ENCODE assay signal across 29 cellular contexts in the genomic region with DNA sequence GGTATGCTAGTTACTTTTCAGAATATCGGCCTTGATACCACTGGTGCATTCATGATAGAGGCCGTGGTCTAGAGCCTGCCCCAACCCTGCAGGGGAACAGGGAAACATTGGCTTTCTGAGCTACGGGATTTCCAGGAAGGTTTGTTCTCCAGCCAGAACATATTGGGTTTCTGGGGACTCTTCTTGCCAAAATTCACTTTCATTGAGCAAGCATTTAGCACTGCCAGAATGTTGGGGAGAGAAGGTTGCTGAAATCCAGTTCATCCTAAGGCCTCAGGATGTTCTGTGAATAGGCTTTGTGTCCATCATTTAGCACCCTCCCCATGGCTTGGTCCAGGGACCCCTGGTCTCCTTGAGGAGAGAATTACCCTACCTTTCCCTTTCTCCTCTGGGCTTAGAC. TPM values are rescaled to one million over a fixed set of nuclear protein-coding genes. Genes with fewer than 3 reads are reported as not detected.
DNase-seq lines count a peak whose midpoint lies in the region; ATAC-seq and TF ChIP-seq lines count a peak whose summit lies in the region.
"Had no signal": no experiment of that assay in that cellular context is flagged by ENCODE, and none has a peak within 500 bp of the region (broad histone marks: within the 10 kb centered on the region; RNA-seq: fewer than 3 reads in every experiment).

No MANE protein-coding gene starts in this region.

- no peaks in the 10 kb centered on the region for H3K4me1 Mint-ChIP-seq in stimulated activated naive CD8-positive, alpha-beta T cell treated with anti-CD3 and anti-CD28 coated beads, Interleukin-15, amount 100 ng/mL, for 72 hours
- H3K4me1 Mint-ChIP-seq: activated CD4-positive, alpha-beta T cell treated with anti-CD3 and anti-CD28 coated beads for 36 hours; nephron had no signal

- H3K4me1 ChIP-seq in right cardiac atrium (ENCODE audit: control insufficient read depth, insufficient read depth, low read length) (no peaks in the 10 kb centered on the region), left ventricle myocardium inferior (peaks cover 29% of the 10 kb centered on the region), mammary epithelial cell (ENCODE audit: insufficient read depth, low read length) (peaks cover 10% of the 10 kb centered on the region)
- H3K4me1 ChIP-seq: Caco-2, pancreas had no signal

- ATAC-seq in right cardiac atrium (peak; percentile 21 to 53), HG03469 (IDR thresholded peaks at IDR 0.05; ENCODE audit: unreplicated experiment) (no peak), GM21737 (IDR thresholded peaks at IDR 0.05; ENCODE audit: unreplicated experiment) (no peak)
- no peak for ATAC-seq in stimulated activated naive CD8-positive, alpha-beta T cell treated with anti-CD3 and anti-CD28 coated beads, Interleukin-15, amount 100 ng/mL, for 72 hours
- ATAC-seq: activated CD4-positive, alpha-beta T cell treated with anti-CD3 and anti-CD28 coated beads for 36 hours; GM12878; mucosa of descending colon; SK-N-SH treated with all-trans-retinoic acid at 6 μM for 48 hours had no signal

- H3K27ac ChIP-seq in right cardiac atrium (ENCODE audit: low read length) (no peak overlapping the region), left ventricle myocardium inferior (replicated peaks) (no peak overlapping the region), mammary epithelial cell (ENCODE audit: insufficient read depth, low read depth, low read length) (no peak overlapping the region)
- H3K27ac ChIP-seq: pancreas, suprapubic skin had no signal

- H2AFZ ChIP-seq in mammary epithelial cell (ENCODE audit: low read depth, low read length): no peak overlapping the region

- H3K36me3 ChIP-seq in left ventricle myocardium inferior (peaks cover 100% of the 10 kb centered on the region), mammary epithelial cell (ENCODE audit: insufficient read depth, low read length) (peaks cover 41% of the 10 kb centered on the region)

- no peak for DNase-seq in right cardiac atrium
- DNase-seq in left ventricle myocardium inferior: no peak
- DNase-seq in mammary epithelial cell: no peak
- DNase-seq in medulla oblongata (ENCODE audit: extremely low spot score): peak; percentile 9
- DNase-seq in stimulated activated naive CD8-positive, alpha-beta T cell treated with anti-CD3 and anti-CD28 coated beads, Interleukin-15, amount 100 ng/mL, for 72 hours: no peak
- DNase-seq in GM19238 (ENCODE audit: insufficient read length, low spot score): no peak
- DNase-seq: activated CD4-positive, alpha-beta T cell treated with anti-CD3 and anti-CD28 coated beads for 36 hours; activated naive CD4-positive, alpha-beta T cell treated with anti-CD3 and anti-CD28 coated beads, Interleukin-2, amount 50 U/mL, for 16 hours; activated T-cell treated with anti-CD3 and anti-CD28 coated beads, Interleukin-2, amount 50 U/mL, for 48 hours; C1 segment of cervical spinal cord; Caco-2; DND-41; effector CD4-positive, alpha-beta T cell; HCEC 1CT; hypothalamus; IMR-90; mucosa of descending colon; NCI-H2081; NCI-H226; NCI-H748 treated with DMSO at 0.1 percent for 48 hours; pancreas; RPMI8226; T-helper 2 cell had no signal

- H3K27ac Mint-ChIP-seq in stimulated activated naive CD8-positive, alpha-beta T cell treated with anti-CD3 and anti-CD28 coated beads, Interleukin-15, amount 100 ng/mL, for 72 hours: no peak overlapping the region
- H3K27ac Mint-ChIP-seq: nephron had no signal

- in situ Hi-C loops in mammary epithelial cell (cut with MboI; ENCODE audit: low sequenced_read_pairs in 2 of 2): no loop called here

- H3K4me2 ChIP-seq in mammary epithelial cell (ENCODE audit: insufficient read depth, low read depth, low read length): peak overlapping the region; percentile 4

- dilution Hi-C loops in mammary epithelial cell (cut with HindIII; ENCODE audit: low sequenced_read_pairs): no loop called here

- intact Hi-C loops in right cardiac atrium (cut with DNase I) (no loop called here), left ventricle myocardium inferior (cut with micrococcal nuclease) (no loop called here), mammary epithelial cell (cut with micrococcal nuclease) (no loop called here)

- no peak overlapping the region for H3K9ac ChIP-seq in mammary epithelial cell (ENCODE audit: insufficient read depth, low read length)

- H3K4me3 ChIP-seq in right cardiac atrium (ENCODE audit: low read length): no peak overlapping the region
- no peak overlapping the region for H3K4me3 ChIP-seq in left ventricle myocardium inferior
- no peak overlapping the region for H3K4me3 ChIP-seq in mammary epithelial cell (replicated peaks in 1 of 3; ENCODE audit: insufficient read depth in 1 of 3, low read depth in 2 of 3, low read length in 3 of 3)
- H3K4me3 ChIP-seq: GM12878, mucosa of descending colon, pancreas, suprapubic skin had no signal

- WGBS in right cardiac atrium: 70% methylated on average over 3 of the region's 3 CpGs
- WGBS in mammary epithelial cell (ENCODE audit: low coverage, missing lambda C conversion rate): 10% methylated on average over 3 of the region's 3 CpGs

- CTCF ChIA-PET in mammary epithelial cell (lab: Charles Lee; ENCODE audit: low non-redundant PET): no interaction called here

- no peak overlapping the region for H3K4me3 Mint-ChIP-seq in stimulated activated naive CD8-positive, alpha-beta T cell treated with anti-CD3 and anti-CD28 coated beads, Interleukin-15, amount 100 ng/mL, for 72 hours
- H3K4me3 Mint-ChIP-seq: activated CD4-positive, alpha-beta T cell treated with anti-CD3 and anti-CD28 coated beads for 36 hours; nephron had no signal

- no peaks in the 10 kb centered on the region for H4K20me1 ChIP-seq in mammary epithelial cell (ENCODE audit: insufficient read depth, low read length)

- no peaks in the 10 kb centered on the region for H3K9me3 ChIP-seq in right cardiac atrium (ENCODE audit: control insufficient read depth, low read length)
- no peaks in the 10 kb centered on the region for H3K9me3 ChIP-seq in left ventricle myocardium inferior (replicated peaks)
- H3K9me3 ChIP-seq in mammary epithelial cell (replicated peaks; ENCODE audit: insufficient read depth, low read length): no peaks in the 10 kb centered on the region
- H3K9me3 ChIP-seq: Caco-2, mucosa of descending colon, pancreas, suprapubic skin had no signal

- TF ChIP-seq CTCF in left ventricle myocardium inferior (IDR thresholded peaks at IDR 0.05; ENCODE audit: borderline replicate concordance) (no peak), mammary epithelial cell (conservative IDR thresholded peaks at IDR 0.05 in 1 of 2, IDR thresholded peaks at IDR 0.05 in 1 of 2; ENCODE audit: extremely low read depth in 1 of 2, insufficient read depth in 1 of 2, low read depth in 1 of 2, low read length in 2 of 2) (no peak)

- no peaks in the 10 kb centered on the region for H3K9me3 Mint-ChIP-seq in stimulated activated naive CD8-positive, alpha-beta T cell treated with anti-CD3 and anti-CD28 coated beads, Interleukin-15, amount 100 ng/mL, for 72 hours
- H3K9me3 Mint-ChIP-seq: nephron had no signal

- no peaks in the 10 kb centered on the region for H3K27me3 Mint-ChIP-seq in stimulated activated naive CD8-positive, alpha-beta T cell treated with anti-CD3 and anti-CD28 coated beads, Interleukin-15, amount 100 ng/mL, for 72 hours
- H3K27me3 Mint-ChIP-seq: activated CD4-positive, alpha-beta T cell treated with anti-CD3 and anti-CD28 coated beads for 36 hours had no signal

- H3K79me2 ChIP-seq in mammary epithelial cell (ENCODE audit: insufficient read depth, low read length): no peaks in the 10 kb centered on the region

- no TSS peak for BruUV-seq in mammary epithelial cell (replicated peaks; lab: Mats Ljungman, UMichigan)

- H3K27me3 ChIP-seq in right cardiac atrium (ENCODE audit: control insufficient read depth, insufficient read depth) (no peaks in the 10 kb centered on the region), left ventricle myocardium inferior (ENCODE audit: low read depth) (no peaks in the 10 kb centered on the region), mammary epithelial cell (ENCODE audit: insufficient read depth, low read length) (no peaks in the 10 kb centered on the region)
- H3K27me3 ChIP-seq: pancreas, suprapubic skin had no signal

RNA-seq across cellular contexts. Expression of a gene that starts 36.7 kb away (rescaled TPM):
- total RNA-seq in right cardiac atrium (10 to 100 TPM; 53.5 to 73.3 (median 62.5) TPM), left ventricle myocardium inferior (58.0 TPM), mammary epithelial cell (10 to 100 TPM; 64.8 to 65.3 TPM)
- polyA plus RNA-seq in right cardiac atrium (48.0 TPM), mammary epithelial cell (67.0 TPM)
- 56.5 TPM for polyA minus RNA-seq in mammary epithelial cell

RNA-seq across cellular contexts. Expression of a gene that starts 53.5 kb away (rescaled TPM):
- 10 to 100 TPM; 20.3 to 37.9 (median 27.2) TPM for total RNA-seq in right cardiac atrium
- 10.0 TPM for polyA plus RNA-seq in right cardiac atrium
- 29.0 TPM for total RNA-seq in left ventricle myocardium inferior
- total RNA-seq in mammary epithelial cell: 10 to 100 TPM; 10.2 to 23.7 TPM
- polyA plus RNA-seq in mammary epithelial cell: 13.5 TPM
- 54.3 TPM for polyA minus RNA-seq in mammary epithelial cell

Comparison
In these comparisons a context has a peak if more than half of its experiments do, and no peak if none do; other contexts are left out.
1. ATAC-seq: peak in right cardiac atrium (2 of 2); none in HG03469 (single experiment), stimulated activated naive CD8-positive, alpha-beta T cell treated with anti-CD3 and anti-CD28 coated beads, Interleukin-15, amount 100 ng/mL, for 72 hours (single experiment) and GM21737 (single experiment).